24 cellular contexts compared by ENCODE assay signal in the genomic region with DNA sequence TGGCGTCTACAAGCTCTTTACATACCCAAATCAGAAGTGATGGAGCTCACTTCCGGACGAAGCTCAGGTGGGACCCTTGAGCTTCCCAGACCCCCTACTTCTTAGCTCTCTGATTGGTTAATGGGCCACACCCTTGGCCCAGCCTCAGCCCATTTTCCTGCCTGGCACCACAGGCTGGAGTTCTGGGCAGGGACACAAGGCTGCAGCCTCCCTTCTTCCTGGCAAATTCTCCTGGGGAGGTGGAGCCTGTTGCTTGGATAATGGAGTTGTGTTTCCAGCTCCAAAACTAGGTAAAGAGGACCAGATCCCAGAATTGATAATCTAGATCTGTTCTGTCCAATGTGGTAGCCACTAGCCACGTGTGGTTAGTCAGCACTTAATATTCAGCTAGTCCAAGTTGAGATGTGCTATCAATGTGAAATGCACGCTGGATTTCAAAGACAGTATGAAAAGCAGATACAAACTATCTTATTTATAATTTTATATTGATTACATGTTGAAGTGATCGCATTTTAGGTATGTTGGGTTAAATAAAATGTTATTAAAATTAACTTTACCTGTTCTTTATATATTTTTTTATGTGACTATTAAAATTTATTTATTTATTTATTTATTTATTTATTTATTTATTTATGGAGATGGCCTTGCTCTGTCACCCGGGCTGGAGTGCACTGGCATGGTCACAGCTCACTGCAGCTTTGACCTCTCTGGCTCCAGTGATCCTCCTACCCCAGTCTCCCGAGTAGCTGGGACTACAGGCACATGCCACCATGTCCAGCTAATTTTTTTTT. TPM values are rescaled to one million over a fixed set of nuclear protein-coding genes. Genes with fewer than 3 reads are reported as not detected.
DNase-seq lines count a peak whose midpoint lies in the region; ATAC-seq and TF ChIP-seq lines count a peak whose summit lies in the region.
"Had no signal": no experiment of that assay in that cellular context is flagged by ENCODE, and none has a peak within 500 bp of the region (broad histone marks: within the 10 kb centered on the region; RNA-seq: fewer than 3 reads in every experiment).

No MANE protein-coding gene starts in this region.

- H3K27me3 ChIP-seq in GM23338 (ENCODE audit: insufficient read depth) = no peaks in the 10 kb centered on the region
- H3K27me3 ChIP-seq in osteoblast (ENCODE audit: insufficient read depth, low read length) = peaks cover 12% of the 10 kb centered on the region
- H3K27me3 ChIP-seq in effector memory CD4-positive, alpha-beta T cell (replicated peaks; ENCODE audit: control insufficient read depth, insufficient read depth, low read length, poor library complexity, severe bottlenecking) = no peaks in the 10 kb centered on the region
- H3K27me3 ChIP-seq: SJSA1 had no signal

- ATAC-seq in GM23338 = no peak
- ATAC-seq: HepG2, Right ventricle myocardium inferior had no signal

- TF ChIP-seq CTCF in GM23338 (conservative IDR thresholded peaks at IDR 0.05; ENCODE audit: low read depth in 2 of 2) (no peak), coronary artery (IDR thresholded peaks at IDR 0.05) (no peak), osteoblast (IDR thresholded peaks at IDR 0.05; ENCODE audit: extremely low read depth, low read depth, low read length) (no peak)

- no peak for TF ChIP-seq EP300 in Ishikawa (IDR thresholded peaks at IDR 0.05; ENCODE audit: borderline replicate concordance)

- H3F3A ChIP-seq in GM23338 (replicated peaks; ENCODE audit: low read depth) = peaks cover 4% of the 10 kb centered on the region; the same call in 1 of the 2 replicates

- no peaks in the 10 kb centered on the region for H3K9me3 Mint-ChIP-seq in GM23338
- H3K9me3 Mint-ChIP-seq: CD4-positive, CD25-positive, alpha-beta regulatory T cell; HFFc6 had no signal

- H3K4me2 ChIP-seq in GM23338 (no peak overlapping the region), osteoblast (ENCODE audit: insufficient read depth, low read length) (no peak overlapping the region)

- peaks cover 4% of the 10 kb centered on the region; the same call in 1 of the 2 replicates for H3K4me1 ChIP-seq in GM23338 (ENCODE audit: insufficient read depth)
- peaks cover 5% of the 10 kb centered on the region for H3K4me1 ChIP-seq in osteoblast (ENCODE audit: insufficient read depth, low read length)
- H3K4me1 ChIP-seq in effector memory CD4-positive, alpha-beta T cell (ENCODE audit: control insufficient read depth, insufficient read depth, low read length, poor library complexity, severe bottlenecking) = no peaks in the 10 kb centered on the region
- H3K4me1 ChIP-seq: SJSA1 had no signal

- no peaks in the 10 kb centered on the region for H3K9me2 ChIP-seq in GM23338 (ENCODE audit: insufficient read depth)

- H2AFZ ChIP-seq in GM23338 = peak overlapping the region; percentile 66; the same call in 1 of the 2 replicates
- no peak overlapping the region for H2AFZ ChIP-seq in osteoblast (ENCODE audit: low read length)

- no peak overlapping the region for H3K27ac Mint-ChIP-seq in GM23338
- H3K27ac Mint-ChIP-seq: HFFc6 had no signal

- H3K27ac ChIP-seq in GM23338 (ENCODE audit: low read depth) (no peak overlapping the region), coronary artery (no peak overlapping the region), osteoblast (ENCODE audit: low read depth, low read length) (no peak overlapping the region)
- H3K27ac ChIP-seq in effector memory CD4-positive, alpha-beta T cell (ENCODE audit: insufficient read depth, low read length, poor library complexity, severe bottlenecking) = no peak overlapping the region
- H3K27ac ChIP-seq: HL-60, SJSA1 had no signal

- H3K36me3 ChIP-seq in GM23338 (ENCODE audit: insufficient read depth) (no peaks in the 10 kb centered on the region), osteoblast (ENCODE audit: insufficient read depth, low read length) (no peaks in the 10 kb centered on the region)
- H3K36me3 ChIP-seq in effector memory CD4-positive, alpha-beta T cell (ENCODE audit: control insufficient read depth, insufficient read depth, low read length) = no peaks in the 10 kb centered on the region
- H3K36me3 ChIP-seq: SJSA1 had no signal

- DNase-seq in GM23338 (ENCODE audit: low spot score) = no peak
- DNase-seq in coronary artery (ENCODE audit: low spot score) = peak; percentile 63
- peak; percentile 53 for DNase-seq in osteoblast (ENCODE audit: insufficient read length, low spot score, missing footprints)
- DNase-seq in NCI-H524 treated with DMSO at 0.1 percent for 48 hours (lab: John Stamatoyannopoulos, UW) = no peak
- DNase-seq in stimulated activated naive CD4-positive, alpha-beta T cell (lab: John Stamatoyannopoulos, UW) = no peak
- DNase-seq in effector memory CD4-positive, alpha-beta T cell = no peak
- DNase-seq: CD4-positive, CD25-positive, alpha-beta regulatory T cell; COR-L47; DMS79; HFFc6; KBM-7; NCI-H1092 treated with DMSO at 0.1 percent for 48 hours; NCI-H1436 treated with DMSO at 0.1 percent for 48 hours; NCI-H1930; NCI-H2227 treated with DMSO at 0.1 percent for 48 hours; NCI-H510A; NCI-H774 had no signal

- H3K4me3 ChIP-seq in GM23338 = no peak overlapping the region
- no peak overlapping the region for H3K4me3 ChIP-seq in coronary artery
- no peak overlapping the region for H3K4me3 ChIP-seq in osteoblast (ENCODE audit: insufficient read depth, low read length)
- H3K4me3 ChIP-seq in effector memory CD4-positive, alpha-beta T cell (ENCODE audit: insufficient read depth, low read depth, low read length, poor library complexity, severe bottlenecking) = no peak overlapping the region
- H3K4me3 ChIP-seq: SJSA1 had no signal

- H3K36me3 Mint-ChIP-seq in GM23338 (ENCODE audit: low read depth) = no peaks in the 10 kb centered on the region
- H3K36me3 Mint-ChIP-seq: CD4-positive, CD25-positive, alpha-beta regulatory T cell had no signal

- no peaks in the 10 kb centered on the region for H4K20me1 ChIP-seq in GM23338 (replicated peaks; ENCODE audit: insufficient read depth)
- no peaks in the 10 kb centered on the region for H4K20me1 ChIP-seq in osteoblast (ENCODE audit: insufficient read depth, low read length)

- no peaks in the 10 kb centered on the region for H3K9me3 ChIP-seq in osteoblast (ENCODE audit: low read depth, low read length)
- H3K9me3 ChIP-seq in effector memory CD4-positive, alpha-beta T cell (ENCODE audit: control insufficient read depth, low read length) = no peaks in the 10 kb centered on the region
- H3K9me3 ChIP-seq: SJSA1 had no signal

- H3K4me3 Mint-ChIP-seq in GM23338 = no peak overlapping the region
- H3K4me3 Mint-ChIP-seq: CD4-positive, CD25-positive, alpha-beta regulatory T cell; HFFc6 had no signal

- H3K27me3 Mint-ChIP-seq in GM23338 (ENCODE audit: insufficient read depth, low read depth, poor library complexity) = peaks cover 8% of the 10 kb centered on the region

- TF ChIP-seq RAD21 in Ishikawa (IDR thresholded peaks at IDR 0.05; ENCODE audit: low read depth) = no peak

- H3K79me2 ChIP-seq in GM23338 (replicated peaks; ENCODE audit: insufficient read depth) = no peaks in the 10 kb centered on the region
- H3K79me2 ChIP-seq in osteoblast (ENCODE audit: insufficient read depth, low read length) = no peaks in the 10 kb centered on the region

- H3K4me1 Mint-ChIP-seq in GM23338 = peaks cover 17% of the 10 kb centered on the region

TF ChIP-seq in GM23338, 12 proteins besides CTCF, POLR2A, EP300 and RAD21 (continues in another document):
- TF ChIP-seq ZNF114 (CRISPR knock-in tag; IDR thresholded peaks at IDR 0.05) (no peak), EZH2phosphoT487 (IDR thresholded peaks at IDR 0.05; ENCODE audit: unreplicated experiment) (no peak), CREB1 (CRISPR knock-in tag; IDR thresholded peaks at IDR 0.05; ENCODE audit: low read depth) (no peak)

TF ChIP-seq in Ishikawa, 13 proteins besides CTCF, POLR2A, EP300 and RAD21:
- TF ChIP-seq CREB1 (IDR thresholded peaks at IDR 0.05; ENCODE audit: low read depth) = no peak
- no peak for TF ChIP-seq TAF1 (IDR thresholded peaks at IDR 0.05; ENCODE audit: low read depth)
- TF ChIP-seq NFIC (IDR thresholded peaks at IDR 0.05) = no peak
- no peak for TF ChIP-seq FOXM1 (IDR thresholded peaks at IDR 0.05; ENCODE audit: borderline replicate concordance, low read depth)
- TF ChIP-seq, protein P1, sequence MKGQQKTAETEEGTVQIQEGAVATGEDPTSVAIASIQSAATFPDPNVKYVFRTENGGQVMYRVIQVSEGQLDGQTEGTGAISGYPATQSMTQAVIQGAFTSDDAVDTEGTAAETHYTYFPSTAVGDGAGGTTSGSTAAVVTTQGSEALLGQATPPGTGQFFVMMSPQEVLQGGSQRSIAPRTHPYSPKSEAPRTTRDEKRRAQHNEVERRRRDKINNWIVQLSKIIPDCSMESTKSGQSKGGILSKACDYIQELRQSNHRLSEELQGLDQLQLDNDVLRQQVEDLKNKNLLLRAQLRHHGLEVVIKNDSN (IDR thresholded peaks at IDR 0.05) = no peak
- peak; percentile 18; the same call in 1 of the 2 replicates for TF ChIP-seq TCF12 (IDR thresholded peaks at IDR 0.05; ENCODE audit: low read depth)
- no peak for TF ChIP-seq ZBTB7A (IDR thresholded peaks at IDR 0.05; ENCODE audit: low read depth)
TF ChIP-seq in Ishikawa: peak in this region for 1.

RNA-seq across cellular contexts. Expression of a gene that starts 12.6 kb away (rescaled TPM):
- total RNA-seq in GM23338 (2014; rRNA removed; shearing (Covaris generic)) = 0.08 and 2.0 TPM in 2 replicates
- polyA plus RNA-seq in GM23338 (2016; fragmentation: Nextera tagmentation; extraction: Ambion mirVana) = 0.61 and 0.83 TPM in 2 replicates
- 0.88 and 1.4 TPM in 2 replicates for total RNA-seq in osteoblast
- total RNA-seq: HepG2, SJSA1 had no signal
- polyA plus RNA-seq: HepG2 had no signal

RNA-seq across cellular contexts. Expression of a gene that starts 34.2 kb away (rescaled TPM):
- 0.07 TPM in 1 of 2 replicates, not detected in the other for total RNA-seq in GM23338 (2014; rRNA removed; shearing (Covaris generic))
- not detected in 2 replicates for polyA plus RNA-seq in GM23338 (2016; fragmentation: Nextera tagmentation; extraction: Ambion mirVana)
- not detected in 2 replicates for total RNA-seq in osteoblast
- total RNA-seq: CD4-positive, CD25-positive, alpha-beta regulatory T cell; H4; HepG2; HFFc6; Right ventricle myocardium inferior; SJSA1 had no signal
- polyA plus RNA-seq: BJ; CD4-positive, CD25-positive, alpha-beta regulatory T cell; HepG2 had no signal

RNA-seq across cellular contexts. Expression of a gene that starts 45.3 kb away (rescaled TPM):
- 2.2 and 2.7 TPM in 2 replicates for total RNA-seq in GM23338 (2014; rRNA removed; shearing (Covaris generic))
- polyA plus RNA-seq in GM23338 (2016; fragmentation: Nextera tagmentation; extraction: Ambion mirVana) = 1.1 and 1.3 TPM in 2 replicates
- not detected in 2 replicates for total RNA-seq in osteoblast
- total RNA-seq: CD4-positive, CD25-positive, alpha-beta regulatory T cell; H4; HepG2; HFFc6; SJSA1 had no signal
- polyA plus RNA-seq: BJ; CD4-positive, CD25-positive, alpha-beta regulatory T cell; HepG2 had no signal

RNA-seq across cellular contexts. Expression of a gene that starts 56.4 kb away (rescaled TPM):
- not detected in 2 replicates for total RNA-seq in GM23338 (2014; rRNA removed; shearing (Covaris generic))
- 0.08 TPM in 1 of 2 replicates, not detected in the other for polyA plus RNA-seq in GM23338 (2016; fragmentation: Nextera tagmentation; extraction: Ambion mirVana)
- not detected in 2 replicates for total RNA-seq in osteoblast
- total RNA-seq: CD4-positive, CD25-positive, alpha-beta regulatory T cell; HFFc6; Right ventricle myocardium inferior; SJSA1 had no signal
- polyA plus RNA-seq: BJ; CD4-positive, CD25-positive, alpha-beta regulatory T cell had no signal

Comparison
In these comparisons a context has a peak if more than half of its experiments do, and no peak if none do; other contexts are left out.
1. DNase-seq: peak in coronary artery (single experiment) and osteoblast (single experiment); none in GM23338 (single experiment), NCI-H524 treated with DMSO at 0.1 percent for 48 hours (single experiment), stimulated activated naive CD4-positive, alpha-beta T cell (0 of 6) and effector memory CD4-positive, alpha-beta T cell (0 of 3).